Comparison of ENCODE assay signal across 21 cellular contexts in genomic region chr18:34287825-34288224, GRCh38.
"Had no signal": no experiment of that assay in that cellular context is flagged by ENCODE, and none has a peak within 500 bp of the region (broad histone marks: within the 10 kb centered on the region; RNA-seq: fewer than 3 reads in every experiment).

No MANE protein-coding gene starts in this region.

- H3K27ac ChIP-seq: coronary artery, dorsolateral prefrontal cortex, esophagus muscularis mucosa, foreskin keratinocyte, gastroesophageal sphincter, heart left ventricle, hepatocyte, left ventricle myocardium inferior, lower lobe of right lung had no signal

- DNase-seq: dermis blood vessel endothelial cell; dorsolateral prefrontal cortex; effector CD4-positive, alpha-beta T cell; effector memory CD4-positive, alpha-beta T cell; foreskin keratinocyte; heart left ventricle; hypothalamus; immature natural killer cell; islet precursor cell; kidney; kidney glomerular epithelial cell; left colon; left ventricle myocardium inferior; lower lobe of right lung; mesenchymal stem cell; mucosa of descending colon had no signal

- H3K4me3 ChIP-seq: coronary artery, dorsolateral prefrontal cortex, esophagus muscularis mucosa, gastroesophageal sphincter, heart left ventricle, hepatocyte, left ventricle myocardium inferior, lower lobe of right lung, mucosa of descending colon had no signal

- H3K27me3 ChIP-seq: dorsolateral prefrontal cortex, esophagus muscularis mucosa, foreskin keratinocyte, gastroesophageal sphincter, heart left ventricle, hepatocyte had no signal

- H3K36me3 ChIP-seq: esophagus muscularis mucosa, gastroesophageal sphincter, heart left ventricle, left ventricle myocardium inferior, lower lobe of right lung had no signal

- H3K4me2 ChIP-seq: hepatocyte had no signal

- ATAC-seq: foreskin keratinocyte, gastroesophageal sphincter, heart left ventricle, left colon, left lobe of liver, lower lobe of right lung, mucosa of descending colon had no signal

- H3K4me1 ChIP-seq: esophagus muscularis mucosa, foreskin keratinocyte, gastroesophageal sphincter, heart left ventricle, left ventricle myocardium inferior, lower lobe of right lung had no signal

- H2AFZ ChIP-seq: hepatocyte had no signal
